ENCODE assay signal across 13 cellular contexts in genomic region chr6:130933712-130934200, GRCh38.
DNase-seq lines count a peak whose midpoint lies in the region; ATAC-seq and TF ChIP-seq lines count a peak whose summit lies in the region.
"Had no signal": no experiment of that assay in that cellular context is flagged by ENCODE, and none has a peak within 500 bp of the region (broad histone marks: within the 10 kb centered on the region; RNA-seq: fewer than 3 reads in every experiment).

No MANE protein-coding gene starts in this region.

- H3K9me3 ChIP-seq in HEK293 (ENCODE audit: control insufficient read depth, insufficient read depth, low read depth, low read length) (no peaks in the 10 kb centered on the region), thyroid gland (no peaks in the 10 kb centered on the region)
- H3K9me3 ChIP-seq: vagina had no signal

- DNase-seq in cerebellar cortex (ENCODE audit: low spot score) (peak; percentile 4), kidney tubule cell (ENCODE audit: low spot score) (peak; percentile 19), thyroid gland (peak; percentile 6 to 37), DMS153 (lab: John Stamatoyannopoulos, UW) (no peak)
- DNase-seq: DMS79; NCI-H2081 treated with DMSO at 0.1 percent for 48 hours; stimulated activated CD4-positive, alpha-beta T cell treated with anti-CD3 and anti-CD28 coated beads, Interleukin-4, amount 100 ng/mL, for 4 hours had no signal

- no peaks in the 10 kb centered on the region for H3K27me3 ChIP-seq in thyroid gland
- H3K27me3 ChIP-seq: vagina had no signal

- WGBS in thyroid gland, 2 donors: 39 to 46% methylated on average over 6 of the region's 6 CpGs

- H3K36me3 ChIP-seq in HEK293 (ENCODE audit: control insufficient read depth in 2 of 2, insufficient read depth in 1 of 2, low read length in 2 of 2) (no peaks in the 10 kb centered on the region), thyroid gland (no peaks in the 10 kb centered on the region)
- H3K36me3 ChIP-seq: vagina had no signal

- intact Hi-C loops in thyroid gland (cut with DNase I): no loop called here

- no peak for ATAC-seq in HG03378 (IDR thresholded peaks at IDR 0.05; ENCODE audit: unreplicated experiment)
- no peak for ATAC-seq in GM18873 (IDR thresholded peaks at IDR 0.05; ENCODE audit: low FRiP score, unreplicated experiment)
- ATAC-seq in HG03571 (IDR thresholded peaks at IDR 0.05; ENCODE audit: unreplicated experiment): no peak
- ATAC-seq: natural killer cell treated with Interleukin-12 subunit alpha and Interleukin-12 subunit beta and Interleukin-15 and Interleukin-18, amount 100 ng/mL, for 72 hours had no signal

- TF ChIP-seq POLR2A in thyroid gland (IDR thresholded peaks at IDR 0.05): no peak

- H3K4me1 ChIP-seq in HEK293 (ENCODE audit: control insufficient read depth, insufficient read depth, low read length): peaks cover 24% of the 10 kb centered on the region
- H3K4me1 ChIP-seq in thyroid gland: peaks cover 4 to 8% of the 10 kb centered on the region in 2 donors

- no peak for TF ChIP-seq CTCF in HEK293 (tag by site-specific recombination; IDR thresholded peaks at IDR 0.05)
- no peak for TF ChIP-seq CTCF in thyroid gland (IDR thresholded peaks at IDR 0.05)

- H3K27ac ChIP-seq in HEK293 (ENCODE audit: extremely low read depth, low read depth, low read length) (0 out of 2 replicates have a peak overlapping the region, but pooled peaks have one; percentile 20), thyroid gland (no peak overlapping the region)
- H3K27ac ChIP-seq: vagina had no signal

- POLR2A ChIA-PET in HEK293 (lab: Yijun Ruan, JAX): interaction anchor here (0.8 kb wide), 1 partner anchor 129 kb away, joined by 3 read pairs; the partner anchor contains the start of gene EPB41L2

- H3K4me3 ChIP-seq in HEK293 (ENCODE audit: low read depth, low read length) (no peak overlapping the region), thyroid gland (replicated peaks in 1 of 3) (no peak overlapping the region)
- H3K4me3 ChIP-seq: vagina had no signal

- CTCF ChIA-PET in HEK293 (lab: Yijun Ruan, JAX): interaction anchor here (0.5 to 0.7 kb wide), 2 partner anchors 13 to 30 kb away, joined by 3 read pairs; no protein-coding TSS in a partner anchor

TF ChIP-seq in HEK293, 187 proteins besides CTCF, POLR2A, EP300 and RAD21:
- TF ChIP-seq HOXD13 (CRISPR knock-in tag; IDR thresholded peaks at IDR 0.05; ENCODE audit: borderline replicate concordance) (0 out of 2 replicates have a peak, but pooled peaks have one; percentile 44), FEZF1 (tag by site-specific recombination; IDR thresholded peaks at IDR 0.05) (no peak), TRIM28 (IDR thresholded peaks at IDR 0.05; ENCODE audit: borderline replicate concordance, low read length) (0 out of 2 replicates have a peak, but pooled peaks have one; percentile 19)
